In genomic region chr4:113080050-113080449, GRCh38 we compare ENCODE assay signal across 13 cellular contexts. TPM values are rescaled to one million over a fixed set of nuclear protein-coding genes. Genes with fewer than 3 reads are reported as not detected.
DNase-seq lines count a peak whose midpoint lies in the region; ATAC-seq, FAIRE-seq and TF ChIP-seq lines count a peak whose summit lies in the region.
"Had no signal": no experiment of that assay in that cellular context is flagged by ENCODE, and none has a peak within 500 bp of the region (broad histone marks: within the 10 kb centered on the region; RNA-seq: fewer than 3 reads in every experiment).

No MANE protein-coding gene starts in this region.

- H3K4me3 ChIP-seq in K562 (no peak overlapping the region), right lobe of liver (no peak overlapping the region)
- H3K4me3 ChIP-seq: left ventricle myocardium inferior, right atrium auricular region had no signal

- DNase-seq in K562 (ENCODE audit: extremely low read depth in 1 of 4, low spot score in 3 of 4) (no peak), right lobe of liver (peak in 1 of 3 donors; percentile 46), NCI-H345 (lab: John Stamatoyannopoulos, UW) (no peak), urothelium cell line (ENCODE audit: low spot score) (no peak), NCI-H2107 (lab: John Stamatoyannopoulos, UW) (no peak)
- DNase-seq: activated B cell treated with CpG ODN at 0.5 μM for 24 hours; CD4-positive, alpha-beta T cell; left ventricle myocardium inferior; NCI-H1048 had no signal

- 2% methylated on average over 9 of the region's 9 CpGs for WGBS in K562 (ENCODE audit: insufficient coverage, low coverage, missing lambda C conversion rate)
- 68% methylated on average over 9 of the region's 9 CpGs for WGBS in right lobe of liver (ENCODE audit: insufficient coverage, low coverage, low lambda C conversion rate, missing lambda C conversion rate)

- TF ChIP-seq EP300 in K562 (IDR thresholded peaks at IDR 0.05; ENCODE audit: low read length) = no peak

- in situ Hi-C loops in K562 (cut with MboI) = no loop called here

- no peak overlapping the region for H3K9ac ChIP-seq in K562 (ENCODE audit: insufficient read depth in 1 of 2, low read depth in 2 of 2, low read length in 2 of 2)

- H3K27me3 ChIP-seq in K562 (ENCODE audit: control insufficient read depth in 2 of 2, insufficient read depth in 2 of 2, low read length in 2 of 2) = no peaks in the 10 kb centered on the region
- H3K27me3 ChIP-seq in right lobe of liver = no peaks in the 10 kb centered on the region
- H3K27me3 ChIP-seq: right atrium auricular region had no signal

- H3K4me1 ChIP-seq in K562 (replicated peaks in 1 of 2; ENCODE audit: control insufficient read depth in 2 of 2, insufficient read depth in 2 of 2, low read length in 2 of 2) (no peaks in the 10 kb centered on the region), right lobe of liver (peaks cover 0 to 9% (median 0%) of the 10 kb centered on the region in 4 donors)
- H3K4me1 ChIP-seq: left ventricle myocardium inferior, right atrium auricular region had no signal

- ATAC-seq in GM18508 (IDR thresholded peaks at IDR 0.05; ENCODE audit: insufficient read depth, unreplicated experiment) (peak; percentile 89), HG03060 (IDR thresholded peaks at IDR 0.05; ENCODE audit: low read depth, unreplicated experiment) (peak; percentile 61), K562 (no peak), right lobe of liver (peak; percentile 79 to 92 (median 82)), GM18873 (IDR thresholded peaks at IDR 0.05; ENCODE audit: low FRiP score, unreplicated experiment) (no peak)

- no peak for TF ChIP-seq POLR2A in K562 (conservative IDR thresholded peaks at IDR 0.05)
- no peak for TF ChIP-seq POLR2A in right lobe of liver (IDR thresholded peaks at IDR 0.05)

- no peaks in the 10 kb centered on the region for H3K79me2 ChIP-seq in K562 (ENCODE audit: control insufficient read depth, insufficient read depth, low read length)

- CTCF ChIA-PET in K562 (lab: Yijun Ruan, JAX; ENCODE audit: low intra/inter-chr PET ratio) = no interaction called here

- no peaks in the 10 kb centered on the region for H3K9me1 ChIP-seq in K562 (ENCODE audit: control insufficient read depth, insufficient read depth, low read length)

- FAIRE-seq in K562 (lab: Jason Lieb, UNC) (no peak), urothelium cell line (lab: Jason Lieb, UNC) (no peak)

- H3K36me3 ChIP-seq in K562 (ENCODE audit: control insufficient read depth, insufficient read depth, low read length) (no peaks in the 10 kb centered on the region), right lobe of liver (no peaks in the 10 kb centered on the region)
- H3K36me3 ChIP-seq: left ventricle myocardium inferior, right atrium auricular region had no signal

- no peak overlapping the region for H3K4me2 ChIP-seq in K562 (ENCODE audit: insufficient read depth, low read length)

- no peak for TF ChIP-seq RAD21 in K562 (CRISPR knock-in tag; conservative IDR thresholded peaks at IDR 0.05 in 1 of 2, IDR thresholded peaks at IDR 0.05 in 1 of 2)

- no TSS peak for BruUV-seq in K562 (replicated peaks; lab: Mats Ljungman, UMichigan)

- intact Hi-C loops in K562 (cut with micrococcal nuclease) = no loop called here
- intact Hi-C loops in right lobe of liver (cut with DNase I) = no loop called here

- H2AFZ ChIP-seq in K562 (ENCODE audit: low read depth, low read length) = no peak overlapping the region

- H3K9me3 ChIP-seq in K562 (replicated peaks; ENCODE audit: control insufficient read depth, insufficient read depth, low read depth, low read length) = no peaks in the 10 kb centered on the region
- no peaks in the 10 kb centered on the region for H3K9me3 ChIP-seq in right lobe of liver
- H3K9me3 ChIP-seq: left ventricle myocardium inferior, right atrium auricular region had no signal

- no peaks in the 10 kb centered on the region for H4K20me1 ChIP-seq in K562 (replicated peaks; ENCODE audit: control insufficient read depth, insufficient read depth, low read length)

- POLR2A ChIA-PET in K562 (lab: Yijun Ruan, JAX) = no interaction called here

- TF ChIP-seq CTCF in K562 (IDR thresholded peaks at IDR 0.05 in 2 of 3, conservative IDR thresholded peaks at IDR 0.05 in 1 of 3; ENCODE audit: insufficient read depth in 2 of 3, low read depth in 1 of 3, low read length in 3 of 3) (no peak), right lobe of liver (IDR thresholded peaks at IDR 0.05) (no peak)

- H3K27ac ChIP-seq in K562 (ENCODE audit: extremely low read depth, low read depth, low read length) (no peak overlapping the region), right lobe of liver (no peak overlapping the region)
- H3K27ac ChIP-seq: left ventricle myocardium inferior, right atrium auricular region had no signal

TF ChIP-seq in K562, 482 proteins besides CTCF, POLR2A, EP300 and RAD21:
- TF ChIP-seq RAD51 (IDR thresholded peaks at IDR 0.05; ENCODE audit: borderline replicate concordance, low read depth) = peak; percentile 33; the same call in 1 of the 2 replicates
- TF ChIP-seq, protein P1, sequence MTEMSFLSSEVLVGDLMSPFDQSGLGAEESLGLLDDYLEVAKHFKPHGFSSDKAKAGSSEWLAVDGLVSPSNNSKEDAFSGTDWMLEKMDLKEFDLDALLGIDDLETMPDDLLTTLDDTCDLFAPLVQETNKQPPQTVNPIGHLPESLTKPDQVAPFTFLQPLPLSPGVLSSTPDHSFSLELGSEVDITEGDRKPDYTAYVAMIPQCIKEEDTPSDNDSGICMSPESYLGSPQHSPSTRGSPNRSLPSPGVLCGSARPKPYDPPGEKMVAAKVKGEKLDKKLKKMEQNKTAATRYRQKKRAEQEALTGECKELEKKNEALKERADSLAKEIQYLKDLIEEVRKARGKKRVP (CRISPR knock-in tag; IDR thresholded peaks at IDR 0.05) = no peak
- TF ChIP-seq, protein P2, sequence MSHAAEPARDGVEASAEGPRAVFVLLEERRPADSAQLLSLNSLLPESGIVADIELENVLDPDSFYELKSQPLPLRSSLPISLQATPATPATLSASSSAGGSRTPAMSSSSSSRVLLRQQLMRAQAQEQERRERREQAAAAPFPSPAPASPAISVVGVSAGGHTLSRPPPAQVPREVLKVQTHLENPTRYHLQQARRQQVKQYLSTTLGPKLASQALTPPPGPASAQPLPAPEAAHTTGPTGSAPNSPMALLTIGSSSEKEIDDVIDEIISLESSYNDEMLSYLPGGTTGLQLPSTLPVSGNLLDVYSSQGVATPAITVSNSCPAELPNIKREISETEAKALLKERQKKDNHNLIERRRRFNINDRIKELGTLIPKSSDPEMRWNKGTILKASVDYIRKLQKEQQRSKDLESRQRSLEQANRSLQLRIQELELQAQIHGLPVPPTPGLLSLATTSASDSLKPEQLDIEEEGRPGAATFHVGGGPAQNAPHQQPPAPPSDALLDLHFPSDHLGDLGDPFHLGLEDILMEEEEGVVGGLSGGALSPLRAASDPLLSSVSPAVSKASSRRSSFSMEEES (CRISPR knock-in tag; IDR thresholded peaks at IDR 0.05) = peak; percentile 79

RNA-seq across cellular contexts. Expression of gene ANK2, which starts 30.6 kb away (rescaled TPM):
- 0.62 TPM in 1 of 2 replicates, not detected in the other for total RNA-seq in K562 (2011; cell fraction: chromatin; rRNA removed; ENCODE audit: low replicate concordance)
- not detected in 2 replicates for total RNA-seq in K562 (2011; cell fraction: nucleolus; rRNA removed)
- 0.15 TPM in 1 of 2 replicates, not detected in the other for total RNA-seq in K562 (2011; cell fraction: nucleoplasm; rRNA removed)
- total RNA-seq in K562 (2014; rRNA removed) (not detected in 2 replicates), K562 (2014; rRNA removed; fragmentation: Illumina TruSeq; extraction: Trizol) (not detected in 2 replicates), K562 (2015; rRNA removed; fragmentation: Illumina TruSeq; extraction: Trizol) (0.04 and 0.07 TPM in 2 replicates), K562 (2021) (0.07 and 0.24 TPM in 2 replicates), right lobe of liver (1 to 10 TPM in 5 of 6 experiments, under 1 TPM in 1; 0.61 to 1.7 (median 1.1) TPM)
- polyA plus RNA-seq in K562 (2011; rRNA removed) (not detected in 2 replicates), K562 (2014; fragmentation: Illumina TruSeq; extraction: Trizol) (not detected in 2 replicates), K562 (2014; fragmentation: Nextera tagmentation; extraction: Ambion mirVana) (not detected), K562 (2014; rRNA removed) (not detected in 2 replicates)
- not detected in 2 replicates for polyA plus RNA-seq in K562 (2011; cell fraction: cytosol; rRNA removed)
- not detected in 2 replicates for polyA plus RNA-seq in K562 (2011; cell fraction: nucleus; rRNA removed)
- 0.04 and 0.37 TPM in 2 replicates for polyA plus RNA-seq in K562 (2012)
- not detected in 2 replicates for polyA minus RNA-seq in K562 (2011; rRNA and poly(A)+ RNA removed)
- not detected in 2 replicates for polyA minus RNA-seq in K562 (2011; cell fraction: cytosol; rRNA and poly(A)+ RNA removed)
- polyA minus RNA-seq in K562 (2011; cell fraction: nucleus; rRNA and poly(A)+ RNA removed) = not detected in 2 replicates

Comparison
In these comparisons a context has a peak if more than half of its experiments do, and no peak if none do; other contexts are left out.
1. ATAC-seq: peak in GM18508 (single experiment), HG03060 (single experiment) and right lobe of liver (4 of 4); none in K562 (single experiment) and GM18873 (single experiment).